ENCODE assay signal across 8 cellular contexts in genomic region chr1:116377564-116378529, GRCh38. TPM values are rescaled to one million over a fixed set of nuclear protein-coding genes. Genes with fewer than 3 reads are reported as not detected.
DNase-seq lines count a peak whose midpoint lies in the region; ATAC-seq and FAIRE-seq lines count a peak whose summit lies in the region.

No MANE protein-coding gene starts in this region.

- H3K4me1 ChIP-seq in iPS-20b (ENCODE audit: insufficient read depth, low read length) (peaks cover 70% of the 10 kb centered on the region), skeletal muscle tissue (ENCODE audit: control insufficient read depth in 3 of 3, insufficient read depth in 3 of 3, low read length in 3 of 3) (peaks cover 73 to 74% (median 74%) of the 10 kb centered on the region in 3 donors)

- peak; percentile 68 for FAIRE-seq in RCC 7860 (lab: Jason Lieb, UNC)

- H3K4me3 ChIP-seq in iPS-20b (ENCODE audit: low read length) (peak overlapping the region; percentile 6; the same call in 1 of the 2 replicates), skeletal muscle tissue (ENCODE audit: low read length in 3 of 3) (peak overlapping the region; percentile 45 to 58 (median 46))

- no peaks in the 10 kb centered on the region for H3K9me3 ChIP-seq in iPS-20b (ENCODE audit: insufficient read depth, low read depth, low read length)
- no peaks in the 10 kb centered on the region for H3K9me3 ChIP-seq in skeletal muscle tissue (ENCODE audit: control insufficient read depth in 3 of 3, low read length in 3 of 3)

- H3K27ac ChIP-seq in iPS-20b (ENCODE audit: low read length) = no peak overlapping the region
- peak overlapping the region; percentile 90 for H3K27ac ChIP-seq in skeletal muscle tissue (ENCODE audit: low read depth, low read length)

- peak; percentile 92 for DNase-seq in CD1c-positive myeloid dendritic cell (ENCODE audit: extremely low spot score)
- DNase-seq in RCC 7860 (ENCODE audit: low spot score) = peak; percentile 74
- DNase-seq in astrocyte of the hippocampus (ENCODE audit: low read depth, low spot score) = peak; percentile 89
- no peak for DNase-seq in NCI-H1694 treated with DMSO at 0.1 percent for 48 hours (lab: John Stamatoyannopoulos, UW)

- H3K36me3 ChIP-seq in iPS-20b (ENCODE audit: insufficient read depth, low read depth, low read length) (no peaks in the 10 kb centered on the region), skeletal muscle tissue (ENCODE audit: control insufficient read depth in 3 of 3, insufficient read depth in 3 of 3, low read length in 3 of 3) (no peaks in the 10 kb centered on the region)

- peak; percentile 68 for ATAC-seq in GM19035 (IDR thresholded peaks at IDR 0.05; ENCODE audit: unreplicated experiment)
- ATAC-seq in HG03175 (IDR thresholded peaks at IDR 0.05; ENCODE audit: unreplicated experiment) = peak; percentile 69

- H3K9ac ChIP-seq in iPS-20b (ENCODE audit: low read depth, low read length) (no peak overlapping the region), skeletal muscle tissue (ENCODE audit: low read depth in 1 of 3, low read length in 3 of 3) (peak overlapping the region; percentile 62 to 85 (median 72))

- H3K27me3 ChIP-seq in iPS-20b (ENCODE audit: insufficient read depth, low read length) (no peaks in the 10 kb centered on the region), skeletal muscle tissue (ENCODE audit: control insufficient read depth in 3 of 3, insufficient read depth in 3 of 3, low read length in 3 of 3) (no peaks in the 10 kb centered on the region)

RNA-seq across cellular contexts. Expression of gene ATP1A1, which starts 4.8 kb away (rescaled TPM):
- 74.1 TPM for total RNA-seq in skeletal muscle tissue
